ENCODE assay signal across 34 cellular contexts in the genomic region with DNA sequence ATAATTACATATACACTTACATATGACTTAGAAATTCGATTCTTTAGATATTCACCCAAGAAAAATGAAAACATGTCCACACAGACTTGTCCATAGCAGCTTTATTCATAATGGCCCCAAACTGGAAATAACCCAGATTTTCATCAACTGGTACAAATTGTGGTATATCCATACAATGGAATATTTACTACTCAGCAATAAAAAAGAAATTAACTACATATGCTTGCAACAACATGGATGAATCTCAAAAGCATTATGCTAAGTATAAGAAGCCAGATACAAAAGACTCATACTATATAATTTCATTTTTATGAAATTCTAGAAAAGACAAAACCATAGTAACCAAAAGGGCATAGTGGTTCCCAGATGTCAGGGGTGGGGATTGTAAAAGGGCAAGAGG.
"Had no signal": no experiment of that assay in that cellular context is flagged by ENCODE, and none has a peak within 500 bp of the region (broad histone marks: within the 10 kb centered on the region; RNA-seq: fewer than 3 reads in every experiment).

No MANE protein-coding gene starts in this region.

- FAIRE-seq: astrocyte, bronchial epithelial cell had no signal

- H3K4me3 ChIP-seq: adrenal gland, ascending aorta, body of pancreas, breast epithelium, cardiac muscle cell had no signal

- H3K27ac ChIP-seq: adrenal gland, ascending aorta, body of pancreas, brain microvascular endothelial cell, breast epithelium, cardiac muscle cell had no signal

- H3K36me3 ChIP-seq: adrenal gland, ascending aorta, brain microvascular endothelial cell, breast epithelium, cardiac muscle cell had no signal

- H3K9me3 ChIP-seq: adrenal gland, ascending aorta, body of pancreas had no signal

- DNase-seq: activated effector memory CD4-positive, alpha-beta T cell treated with anti-CD3 and anti-CD28 coated beads, Interleukin-2, amount 50 U/mL, for 16 hours; activated effector memory CD4-positive, alpha-beta T cell treated with Interleukin-2 at 50 U/mL for 16 hours; activated gamma-delta T cell; activated gamma-delta T cell treated with Interleukin-2 at 50 U/mL for 16 hours; activated naive CD4-positive, alpha-beta T cell; activated naive CD4-positive, alpha-beta T cell treated with anti-CD3 and anti-CD28 coated beads for 36 hours; activated naive CD4-positive, alpha-beta T cell treated with anti-CD3 and anti-CD28 coated beads, Interleukin-2, amount 10 ng/mL, durations not matched to agents 7 days and 5 days; activated naive CD4-positive, alpha-beta T cell treated with anti-CD3 and anti-CD28 coated beads, Interleukin-2, amount 50 U/mL, for 16 hours; activated naive CD4-positive, alpha-beta T cell treated with Interleukin-2 at 50 U/mL for 16 hours; activated naive CD8-positive, alpha-beta T cell treated with anti-CD3 and anti-CD28 coated beads for 36 hours; activated naive CD8-positive, alpha-beta T cell treated with anti-CD3 and anti-CD28 coated beads, Interleukin-2, amount 10 ng/mL, durations not matched to agents 7 days and 5 days; activated naive CD8-positive, alpha-beta T cell treated with anti-CD3 and anti-CD28 coated beads, Interleukin-2, amount 50 U/mL, for 24 hours; activated T-cell treated with anti-CD3 and anti-CD28 coated beads, Interleukin-2, amount 50 U/mL, for 1 hour; activated T-cell treated with anti-CD3 and anti-CD28 coated beads, Interleukin-2, amount 50 U/mL, for 24 hours; activated T-cell treated with anti-CD3 and anti-CD28 coated beads, Interleukin-2, amount 50 U/mL, for 4 hours; activated T-cell treated with anti-CD3 and anti-CD28 coated beads, Interleukin-2, amount 50 U/mL, for 48 hours; activated T-cell treated with anti-CD3 and anti-CD28 coated beads, Interleukin-2, amount 50 U/mL, for 72 hours; amniotic stem cell; amygdala; anterior cingulate cortex; aorta; body of pancreas; brain microvascular endothelial cell; caudate nucleus; central memory CD4-positive, alpha-beta T cell; cerebellar nuclear complex had no signal

- H3K27me3 ChIP-seq: adrenal gland, ascending aorta had no signal

- ATAC-seq: activated naive CD4-positive, alpha-beta T cell treated with anti-CD3 and anti-CD28 coated beads, Interleukin-2, amount 50 U/mL, for 72 hours; activated naive CD8-positive, alpha-beta T cell treated with anti-CD3 and anti-CD28 coated beads, Interleukin-2, amount 50 U/mL, for 24 hours; activated T-cell treated with anti-CD3 and anti-CD28 coated beads, Interleukin-2, amount 50 U/mL, for 4 hours; activated T-cell treated with anti-CD3 and anti-CD28 coated beads, Interleukin-2, amount 50 U/mL, for 72 hours; activated T-helper 17 cell treated with anti-CD3 and anti-CD28 coated beads, Interleukin-2, amount 50 U/mL, for 72 hours; body of pancreas had no signal
